In the genomic region with DNA sequence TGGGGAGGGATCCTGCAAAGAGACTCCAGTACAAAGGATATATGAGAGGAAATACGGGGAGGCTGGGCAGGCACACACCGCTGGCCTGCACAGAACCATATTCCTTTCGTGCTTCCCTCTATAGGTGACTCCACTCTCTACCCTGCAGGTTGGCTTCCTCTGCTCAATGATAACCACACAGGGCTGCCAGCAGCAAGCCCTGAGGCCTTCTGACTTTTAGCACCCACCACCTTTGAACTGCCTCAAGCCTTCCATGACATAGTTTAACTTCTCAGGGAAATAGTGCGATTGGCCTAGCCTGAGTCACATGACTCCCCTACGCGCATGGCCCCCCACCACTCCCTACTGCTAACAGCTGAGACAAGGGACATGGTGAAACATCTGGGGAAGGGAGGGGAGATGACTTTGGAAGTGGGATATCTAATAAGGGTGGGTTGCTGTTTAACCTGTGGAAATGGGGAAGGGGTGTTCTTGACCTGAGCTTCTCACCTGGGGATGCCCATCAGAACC, we compare ENCODE assay signal across 1 cellular context.
TF ChIP-seq lines count a peak whose summit lies in the region.

No MANE protein-coding gene starts in this region.

TF ChIP-seq in GM12878, 131 proteins besides CTCF, POLR2A, EP300 and RAD21:
- TF ChIP-seq, protein P1, sequence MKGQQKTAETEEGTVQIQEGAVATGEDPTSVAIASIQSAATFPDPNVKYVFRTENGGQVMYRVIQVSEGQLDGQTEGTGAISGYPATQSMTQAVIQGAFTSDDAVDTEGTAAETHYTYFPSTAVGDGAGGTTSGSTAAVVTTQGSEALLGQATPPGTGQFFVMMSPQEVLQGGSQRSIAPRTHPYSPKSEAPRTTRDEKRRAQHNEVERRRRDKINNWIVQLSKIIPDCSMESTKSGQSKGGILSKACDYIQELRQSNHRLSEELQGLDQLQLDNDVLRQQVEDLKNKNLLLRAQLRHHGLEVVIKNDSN (IDR thresholded peaks at IDR 0.05; ENCODE audit: borderline replicate concordance, extremely low read length, insufficient read depth, low read depth, low read length): peak; percentile 7
- no peak for TF ChIP-seq MYB (IDR thresholded peaks at IDR 0.05; ENCODE audit: borderline replicate concordance, low read depth, low read length)
- TF ChIP-seq, protein P2, sequence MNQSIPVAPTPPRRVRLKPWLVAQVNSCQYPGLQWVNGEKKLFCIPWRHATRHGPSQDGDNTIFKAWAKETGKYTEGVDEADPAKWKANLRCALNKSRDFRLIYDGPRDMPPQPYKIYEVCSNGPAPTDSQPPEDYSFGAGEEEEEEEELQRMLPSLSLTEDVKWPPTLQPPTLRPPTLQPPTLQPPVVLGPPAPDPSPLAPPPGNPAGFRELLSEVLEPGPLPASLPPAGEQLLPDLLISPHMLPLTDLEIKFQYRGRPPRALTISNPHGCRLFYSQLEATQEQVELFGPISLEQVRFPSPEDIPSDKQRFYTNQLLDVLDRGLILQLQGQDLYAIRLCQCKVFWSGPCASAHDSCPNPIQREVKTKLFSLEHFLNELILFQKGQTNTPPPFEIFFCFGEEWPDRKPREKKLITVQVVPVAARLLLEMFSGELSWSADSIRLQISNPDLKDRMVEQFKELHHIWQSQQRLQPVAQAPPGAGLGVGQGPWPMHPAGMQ (IDR thresholded peaks at IDR 0.05; ENCODE audit: borderline replicate concordance): no peak
- no peak for TF ChIP-seq HDAC6 (IDR thresholded peaks at IDR 0.05; ENCODE audit: unreplicated experiment)
- TF ChIP-seq TCF12 (IDR thresholded peaks at IDR 0.05; ENCODE audit: low read depth, low read length): no peak
- TF ChIP-seq, protein P3, sequence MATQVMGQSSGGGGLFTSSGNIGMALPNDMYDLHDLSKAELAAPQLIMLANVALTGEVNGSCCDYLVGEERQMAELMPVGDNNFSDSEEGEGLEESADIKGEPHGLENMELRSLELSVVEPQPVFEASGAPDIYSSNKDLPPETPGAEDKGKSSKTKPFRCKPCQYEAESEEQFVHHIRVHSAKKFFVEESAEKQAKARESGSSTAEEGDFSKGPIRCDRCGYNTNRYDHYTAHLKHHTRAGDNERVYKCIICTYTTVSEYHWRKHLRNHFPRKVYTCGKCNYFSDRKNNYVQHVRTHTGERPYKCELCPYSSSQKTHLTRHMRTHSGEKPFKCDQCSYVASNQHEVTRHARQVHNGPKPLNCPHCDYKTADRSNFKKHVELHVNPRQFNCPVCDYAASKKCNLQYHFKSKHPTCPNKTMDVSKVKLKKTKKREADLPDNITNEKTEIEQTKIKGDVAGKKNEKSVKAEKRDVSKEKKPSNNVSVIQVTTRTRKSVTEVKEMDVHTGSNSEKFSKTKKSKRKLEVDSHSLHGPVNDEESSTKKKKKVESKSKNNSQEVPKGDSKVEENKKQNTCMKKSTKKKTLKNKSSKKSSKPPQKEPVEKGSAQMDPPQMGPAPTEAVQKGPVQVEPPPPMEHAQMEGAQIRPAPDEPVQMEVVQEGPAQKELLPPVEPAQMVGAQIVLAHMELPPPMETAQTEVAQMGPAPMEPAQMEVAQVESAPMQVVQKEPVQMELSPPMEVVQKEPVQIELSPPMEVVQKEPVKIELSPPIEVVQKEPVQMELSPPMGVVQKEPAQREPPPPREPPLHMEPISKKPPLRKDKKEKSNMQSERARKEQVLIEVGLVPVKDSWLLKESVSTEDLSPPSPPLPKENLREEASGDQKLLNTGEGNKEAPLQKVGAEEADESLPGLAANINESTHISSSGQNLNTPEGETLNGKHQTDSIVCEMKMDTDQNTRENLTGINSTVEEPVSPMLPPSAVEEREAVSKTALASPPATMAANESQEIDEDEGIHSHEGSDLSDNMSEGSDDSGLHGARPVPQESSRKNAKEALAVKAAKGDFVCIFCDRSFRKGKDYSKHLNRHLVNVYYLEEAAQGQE (IDR thresholded peaks at IDR 0.05; ENCODE audit: low read depth, low read length): no peak
- TF ChIP-seq CEBPB (IDR thresholded peaks at IDR 0.05; ENCODE audit: borderline replicate concordance in 1 of 2, low read depth in 2 of 2, low read length in 2 of 2): no peak
